In the genomic region with DNA sequence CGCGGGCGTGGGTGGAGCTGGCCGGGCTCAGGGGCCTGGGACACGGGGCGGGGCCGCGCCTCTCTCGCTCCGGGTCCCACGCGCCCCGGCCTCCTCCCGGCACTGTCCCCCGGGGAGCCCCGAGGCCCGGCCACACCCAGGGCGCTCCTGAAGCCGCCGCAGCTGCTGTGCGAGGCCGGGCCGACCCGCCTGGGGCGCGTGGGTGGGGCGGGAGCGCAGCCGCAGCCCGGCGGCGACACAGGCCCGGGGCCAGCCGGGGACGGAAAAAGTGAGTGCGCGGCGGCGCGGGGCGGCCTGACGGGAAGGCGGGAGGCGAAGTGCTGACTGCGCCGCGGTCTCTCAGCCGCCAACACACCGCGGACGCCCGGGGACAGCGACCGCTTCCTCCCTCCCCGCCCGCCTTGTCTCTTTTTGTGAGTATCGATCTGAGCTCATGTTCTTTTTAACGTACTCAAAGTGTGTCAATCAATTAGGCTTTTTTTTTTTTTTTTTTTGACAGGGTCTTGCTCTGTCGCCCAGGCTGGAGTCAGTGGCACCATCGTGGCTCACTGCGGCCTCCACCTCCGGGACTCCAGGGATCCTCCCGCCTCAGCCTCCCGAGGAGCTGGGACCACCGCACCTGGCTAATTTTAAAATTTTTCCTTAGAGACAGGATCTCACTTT, we compare ENCODE assay signal across 7 cellular contexts. TPM values are rescaled to one million over a fixed set of nuclear protein-coding genes. Genes with fewer than 3 reads are reported as not detected.
A peak's percentile ranks its signal among the peaks of the same experiment; 100 is the strongest.
DNase-seq lines count a peak whose midpoint lies in the region; ATAC-seq and TF ChIP-seq lines count a peak whose summit lies in the region.

No MANE protein-coding gene starts in this region.

- H3K4me1 ChIP-seq in RWPE2 (ENCODE audit: insufficient read depth, poor library complexity, severe bottlenecking) = no peaks in the 10 kb centered on the region
- H3K4me1 ChIP-seq in right atrium auricular region = peaks cover 0 to 18% of the 10 kb centered on the region in 2 donors

- H3K9me3 Mint-ChIP-seq in activated naive CD8-positive, alpha-beta T cell (ENCODE audit: low read depth) = no peaks in the 10 kb centered on the region

- peaks cover 28% of the 10 kb centered on the region for H3K4me1 Mint-ChIP-seq in activated naive CD8-positive, alpha-beta T cell (ENCODE audit: low read depth)

- peaks cover 3% of the 10 kb centered on the region for H3K27me3 Mint-ChIP-seq in activated naive CD8-positive, alpha-beta T cell

- H3K36me3 Mint-ChIP-seq in activated naive CD8-positive, alpha-beta T cell = no peaks in the 10 kb centered on the region

- peak overlapping the region; percentile 55 for H3K4me3 Mint-ChIP-seq in activated naive CD8-positive, alpha-beta T cell

- H3K27ac Mint-ChIP-seq in activated naive CD8-positive, alpha-beta T cell = peak overlapping the region; percentile 62

- H3K9me3 ChIP-seq in RWPE2 (ENCODE audit: severe bottlenecking) (no peaks in the 10 kb centered on the region), right atrium auricular region (no peaks in the 10 kb centered on the region)

- ATAC-seq in GM18858 (IDR thresholded peaks at IDR 0.05; ENCODE audit: unreplicated experiment) (peak; percentile 45), HG02973 (IDR thresholded peaks at IDR 0.05; ENCODE audit: unreplicated experiment) (peak; percentile 73), RWPE2 (ENCODE audit: low read depth) (peak; percentile 83)

- peak; percentile 45 for DNase-seq in RWPE2 (ENCODE audit: low spot score)
- no peak for DNase-seq in right atrium auricular region (ENCODE audit: low spot score)
- no peak for DNase-seq in skeletal muscle cell (ENCODE audit: low read depth)
- no peak for DNase-seq in T1000 (lab: John Stamatoyannopoulos, UW)

- H3K27ac ChIP-seq in RWPE2 (ENCODE audit: poor library complexity, severe bottlenecking) = no peak overlapping the region
- peak overlapping the region; percentile 32 to 72 for H3K27ac ChIP-seq in right atrium auricular region

- H3K27me3 ChIP-seq in RWPE2 (ENCODE audit: insufficient read depth, poor library complexity, severe bottlenecking) = peaks cover 16% of the 10 kb centered on the region
- H3K27me3 ChIP-seq in right atrium auricular region = no peaks in the 10 kb centered on the region

- H3K4me3 ChIP-seq in RWPE2 (ENCODE audit: severe bottlenecking) (peak overlapping the region; percentile 16), right atrium auricular region (peak overlapping the region; percentile 16 to 40), skeletal muscle cell (ENCODE audit: low read depth, low read length) (peak overlapping the region; percentile 36)

- TF ChIP-seq CTCF in RWPE2 (IDR thresholded peaks at IDR 0.05; ENCODE audit: poor library complexity, severe bottlenecking) = peak; percentile 12
- TF ChIP-seq CTCF in right atrium auricular region (IDR thresholded peaks at IDR 0.05) = peak in 1 of 2 donors; percentile 45

- H3K36me3 ChIP-seq in RWPE2 (ENCODE audit: low read depth) = no peaks in the 10 kb centered on the region
- no peaks in the 10 kb centered on the region for H3K36me3 ChIP-seq in right atrium auricular region

RNA-seq across cellular contexts. Expression of a gene that starts 14.5 kb away (rescaled TPM):
- 10 to 100 TPM in 1 of 2 donors, 1 to 10 TPM in 1; 1.0 to 17.5 TPM for total RNA-seq in right atrium auricular region

RNA-seq across cellular contexts. Expression of a gene that starts 25.3 kb away (rescaled TPM):
- not detected for total RNA-seq in right atrium auricular region

RNA-seq across cellular contexts. Expression of a gene that starts 35.2 kb away (rescaled TPM):
- total RNA-seq in right atrium auricular region = under 1 TPM in 1 of 2 donors, not detected in 1; 0.31 TPM
